Comparison of ENCODE assay signal across 11 cellular contexts in the genomic region with DNA sequence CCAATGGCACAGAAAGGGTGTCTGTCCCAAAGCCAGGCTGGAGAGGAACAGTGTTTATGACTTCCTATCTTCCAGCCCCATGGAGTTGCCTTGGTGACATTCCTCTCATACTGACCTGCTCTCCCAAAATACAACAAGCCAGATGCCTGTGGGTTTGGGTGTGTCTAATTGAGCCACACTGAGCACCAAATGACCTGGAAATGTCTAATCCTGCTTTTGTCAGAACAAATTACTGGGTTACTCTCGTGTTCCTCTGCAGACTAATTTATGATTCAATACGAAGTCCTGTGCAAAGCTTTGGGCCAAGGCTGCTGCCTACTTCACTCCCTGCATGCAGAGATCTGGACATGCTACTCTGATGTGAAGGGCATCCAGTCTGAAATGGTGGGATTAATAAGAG.
A peak's percentile ranks its signal among the peaks of the same experiment; 100 is the strongest.
DNase-seq lines count a peak whose midpoint lies in the region; ATAC-seq and TF ChIP-seq lines count a peak whose summit lies in the region.
"Had no signal": no experiment of that assay in that cellular context is flagged by ENCODE, and none has a peak within 500 bp of the region (broad histone marks: within the 10 kb centered on the region; RNA-seq: fewer than 3 reads in every experiment).

No MANE protein-coding gene starts in this region.

- peak; percentile 72 for ATAC-seq in esophagus mucosa
- no peak for ATAC-seq in HG03521 (IDR thresholded peaks at IDR 0.05; ENCODE audit: unreplicated experiment)
- ATAC-seq: T-cell had no signal

- intact Hi-C loops in prostate gland (cut with DNase I): no loop called here

- no peak overlapping the region for H3K27ac ChIP-seq in prostate gland

- TF ChIP-seq POLR2A in prostate gland (IDR thresholded peaks at IDR 0.05): no peak

- CTCF ChIA-PET in BJ (lab: Yijun Ruan, JAX): interaction anchor here (1.2 to 1.7 kb wide), 3 partner anchors 8 to 311 kb away, joined by 3 to 7 read pairs (median 4); no protein-coding TSS in a partner anchor

- DNase-seq in BJ (ENCODE audit: low read depth): peak; percentile 96
- peak; percentile 76 for DNase-seq in MG63
- DNase-seq in non-pigmented ciliary epithelial cell (ENCODE audit: low read depth): peak; percentile 52
- no peak for DNase-seq in NOMO-1 (lab: John Stamatoyannopoulos, UW; ENCODE audit: unreplicated experiment in 2 of 2)
- DNase-seq in occipital lobe (lab: John Stamatoyannopoulos, UW): no peak
- no peak for DNase-seq in prostate gland (ENCODE audit: low spot score)
- DNase-seq: DND-41, NCI-H1436 treated with DMSO at 0.1 percent for 48 hours, T-cell had no signal

- no peaks in the 10 kb centered on the region for H3K36me3 ChIP-seq in BJ (ENCODE audit: control insufficient read depth, insufficient read depth, low read length)
- no peaks in the 10 kb centered on the region for H3K36me3 ChIP-seq in MG63
- no peaks in the 10 kb centered on the region for H3K36me3 ChIP-seq in prostate gland

- POLR2A ChIA-PET in BJ (lab: Charles Lee): interaction anchor here (0.7 kb wide), 1 partner anchor 311 kb away, joined by 6 read pairs; no protein-coding TSS in a partner anchor

- no peaks in the 10 kb centered on the region for H3K9me3 ChIP-seq in MG63
- H3K9me3 ChIP-seq in prostate gland: no peaks in the 10 kb centered on the region

- 4% methylated on average over 2 of the region's 2 CpGs for WGBS in prostate gland

- TF ChIP-seq CTCF in BJ (IDR thresholded peaks at IDR 0.05; ENCODE audit: insufficient read depth, low read depth, low read length) (no peak), prostate gland (IDR thresholded peaks at IDR 0.05) (no peak)

- H3K4me3 ChIP-seq in BJ (ENCODE audit: low read depth, low read length): no peak overlapping the region
- H3K4me3 ChIP-seq in MG63: no peak overlapping the region
- no peak overlapping the region for H3K4me3 ChIP-seq in prostate gland

- no peaks in the 10 kb centered on the region for H3K27me3 ChIP-seq in BJ (ENCODE audit: control insufficient read depth, insufficient read depth, low read length)
- no peaks in the 10 kb centered on the region for H3K27me3 ChIP-seq in MG63
- no peaks in the 10 kb centered on the region for H3K27me3 ChIP-seq in prostate gland (replicated peaks; ENCODE audit: insufficient read depth)

- H3K4me1 ChIP-seq in prostate gland (replicated peaks): no peaks in the 10 kb centered on the region

Comparison
In these comparisons a context has a peak if more than half of its experiments do, and no peak if none do; other contexts are left out.
1. DNase-seq: peak in BJ (single experiment), MG63 (single experiment) and non-pigmented ciliary epithelial cell (single experiment); none in NOMO-1 (0 of 2), occipital lobe (single experiment) and prostate gland (single experiment).